ENCODE assay signal across 1 cellular context in the genomic region with DNA sequence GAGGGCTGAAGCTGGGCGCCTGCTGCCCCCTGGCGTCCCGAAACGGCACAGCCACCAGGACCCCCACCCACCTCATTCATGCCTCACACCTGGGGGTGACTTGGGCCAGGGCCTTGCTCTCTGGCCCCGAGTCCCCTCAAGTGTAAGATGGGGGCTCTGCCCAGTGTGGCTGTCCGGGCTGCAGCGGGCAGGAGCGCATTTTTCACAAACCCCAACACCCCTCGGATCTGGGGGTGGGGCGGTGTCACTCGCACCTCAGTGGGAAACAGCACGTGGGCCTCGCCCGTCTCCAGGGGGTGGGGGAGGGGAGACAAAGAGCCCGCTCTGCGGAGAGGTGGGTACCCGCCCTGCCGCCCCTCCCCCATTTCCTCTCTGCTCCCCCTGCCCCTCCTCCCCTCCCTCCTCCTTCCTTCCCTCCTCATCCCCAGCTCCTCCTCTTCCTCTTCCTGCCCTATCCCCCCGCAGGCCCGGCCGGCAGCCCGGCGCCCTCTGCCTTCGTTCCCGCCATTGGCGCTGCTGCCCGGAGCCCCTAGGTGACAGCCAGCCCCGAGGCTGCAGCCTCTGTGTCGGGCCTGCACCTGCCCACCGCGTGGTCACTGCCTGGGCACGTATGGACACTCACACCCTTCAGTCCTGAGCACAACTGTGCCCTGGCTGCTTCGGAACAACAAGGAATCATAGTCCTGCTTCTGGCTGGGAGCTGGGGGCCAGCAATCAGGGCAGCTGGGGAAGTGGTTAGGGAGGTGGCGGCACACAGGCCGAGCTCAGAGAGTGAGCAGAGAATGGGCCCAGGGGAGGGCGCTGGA.
TF ChIP-seq lines count a peak whose summit lies in the region.

No MANE protein-coding gene starts in this region.

TF ChIP-seq in WTC11, 78 proteins besides CTCF, POLR2A, EP300 and RAD21 (continued from another document):
- TF ChIP-seq STAT6 (CRISPR knock-in tag; conservative IDR thresholded peaks at IDR 0.05; ENCODE audit: low read depth) (no peak), HMGA2 (CRISPR knock-in tag; IDR thresholded peaks at IDR 0.05) (no peak), NR3C1 (CRISPR knock-in tag; conservative IDR thresholded peaks at IDR 0.05; ENCODE audit: low read depth) (no peak), ZNF317 (CRISPR knock-in tag; IDR thresholded peaks at IDR 0.05; ENCODE audit: borderline replicate concordance, low read depth) (no peak), FOXP1 (CRISPR knock-in tag; IDR thresholded peaks at IDR 0.05; ENCODE audit: borderline replicate concordance) (peak; percentile 93), ZNF263 (CRISPR knock-in tag; IDR thresholded peaks at IDR 0.05; ENCODE audit: low read depth) (peak; percentile 97), ZNF423 (CRISPR knock-in tag; IDR thresholded peaks at IDR 0.05) (peak; percentile 45; the same call in 1 of the 2 replicates), SP1 (CRISPR knock-in tag; conservative IDR thresholded peaks at IDR 0.05) (peak; percentile 84), FOXK1 (CRISPR knock-in tag; IDR thresholded peaks at IDR 0.05) (peak; percentile 68), FOXJ3 (CRISPR knock-in tag; IDR thresholded peaks at IDR 0.05; ENCODE audit: borderline replicate concordance) (no peak), USF1 (CRISPR knock-in tag; IDR thresholded peaks at IDR 0.05) (0 out of 2 replicates have a peak, but pooled peaks have one; percentile 51), ZNF281 (CRISPR knock-in tag; IDR thresholded peaks at IDR 0.05) (peak; percentile 88)
- TF ChIP-seq, protein P1, sequence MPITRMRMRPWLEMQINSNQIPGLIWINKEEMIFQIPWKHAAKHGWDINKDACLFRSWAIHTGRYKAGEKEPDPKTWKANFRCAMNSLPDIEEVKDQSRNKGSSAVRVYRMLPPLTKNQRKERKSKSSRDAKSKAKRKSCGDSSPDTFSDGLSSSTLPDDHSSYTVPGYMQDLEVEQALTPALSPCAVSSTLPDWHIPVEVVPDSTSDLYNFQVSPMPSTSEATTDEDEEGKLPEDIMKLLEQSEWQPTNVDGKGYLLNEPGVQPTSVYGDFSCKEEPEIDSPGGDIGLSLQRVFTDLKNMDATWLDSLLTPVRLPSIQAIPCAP (CRISPR knock-in tag; IDR thresholded peaks at IDR 0.05): peak; percentile 48; the same call in 1 of the 2 replicates
- TF ChIP-seq, protein P2, sequence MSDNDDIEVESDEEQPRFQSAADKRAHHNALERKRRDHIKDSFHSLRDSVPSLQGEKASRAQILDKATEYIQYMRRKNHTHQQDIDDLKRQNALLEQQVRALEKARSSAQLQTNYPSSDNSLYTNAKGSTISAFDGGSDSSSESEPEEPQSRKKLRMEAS (CRISPR knock-in tag; IDR thresholded peaks at IDR 0.05): peak; percentile 92
- TF ChIP-seq, protein P3, sequence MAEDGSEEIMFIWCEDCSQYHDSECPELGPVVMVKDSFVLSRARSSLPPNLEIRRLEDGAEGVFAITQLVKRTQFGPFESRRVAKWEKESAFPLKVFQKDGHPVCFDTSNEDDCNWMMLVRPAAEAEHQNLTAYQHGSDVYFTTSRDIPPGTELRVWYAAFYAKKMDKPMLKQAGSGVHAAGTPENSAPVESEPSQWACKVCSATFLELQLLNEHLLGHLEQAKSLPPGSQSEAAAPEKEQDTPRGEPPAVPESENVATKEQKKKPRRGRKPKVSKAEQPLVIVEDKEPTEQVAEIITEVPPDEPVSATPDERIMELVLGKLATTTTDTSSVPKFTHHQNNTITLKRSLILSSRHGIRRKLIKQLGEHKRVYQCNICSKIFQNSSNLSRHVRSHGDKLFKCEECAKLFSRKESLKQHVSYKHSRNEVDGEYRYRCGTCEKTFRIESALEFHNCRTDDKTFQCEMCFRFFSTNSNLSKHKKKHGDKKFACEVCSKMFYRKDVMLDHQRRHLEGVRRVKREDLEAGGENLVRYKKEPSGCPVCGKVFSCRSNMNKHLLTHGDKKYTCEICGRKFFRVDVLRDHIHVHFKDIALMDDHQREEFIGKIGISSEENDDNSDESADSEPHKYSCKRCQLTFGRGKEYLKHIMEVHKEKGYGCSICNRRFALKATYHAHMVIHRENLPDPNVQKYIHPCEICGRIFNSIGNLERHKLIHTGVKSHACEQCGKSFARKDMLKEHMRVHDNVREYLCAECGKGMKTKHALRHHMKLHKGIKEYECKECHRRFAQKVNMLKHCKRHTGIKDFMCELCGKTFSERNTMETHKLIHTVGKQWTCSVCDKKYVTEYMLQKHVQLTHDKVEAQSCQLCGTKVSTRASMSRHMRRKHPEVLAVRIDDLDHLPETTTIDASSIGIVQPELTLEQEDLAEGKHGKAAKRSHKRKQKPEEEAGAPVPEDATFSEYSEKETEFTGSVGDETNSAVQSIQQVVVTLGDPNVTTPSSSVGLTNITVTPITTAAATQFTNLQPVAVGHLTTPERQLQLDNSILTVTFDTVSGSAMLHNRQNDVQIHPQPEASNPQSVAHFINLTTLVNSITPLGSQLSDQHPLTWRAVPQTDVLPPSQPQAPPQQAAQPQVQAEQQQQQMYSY (CRISPR knock-in tag; IDR thresholded peaks at IDR 0.05): 0 out of 2 replicates have a peak, but pooled peaks have one; percentile 19
